ENCODE assay signal across 1 cellular context in the genomic region with DNA sequence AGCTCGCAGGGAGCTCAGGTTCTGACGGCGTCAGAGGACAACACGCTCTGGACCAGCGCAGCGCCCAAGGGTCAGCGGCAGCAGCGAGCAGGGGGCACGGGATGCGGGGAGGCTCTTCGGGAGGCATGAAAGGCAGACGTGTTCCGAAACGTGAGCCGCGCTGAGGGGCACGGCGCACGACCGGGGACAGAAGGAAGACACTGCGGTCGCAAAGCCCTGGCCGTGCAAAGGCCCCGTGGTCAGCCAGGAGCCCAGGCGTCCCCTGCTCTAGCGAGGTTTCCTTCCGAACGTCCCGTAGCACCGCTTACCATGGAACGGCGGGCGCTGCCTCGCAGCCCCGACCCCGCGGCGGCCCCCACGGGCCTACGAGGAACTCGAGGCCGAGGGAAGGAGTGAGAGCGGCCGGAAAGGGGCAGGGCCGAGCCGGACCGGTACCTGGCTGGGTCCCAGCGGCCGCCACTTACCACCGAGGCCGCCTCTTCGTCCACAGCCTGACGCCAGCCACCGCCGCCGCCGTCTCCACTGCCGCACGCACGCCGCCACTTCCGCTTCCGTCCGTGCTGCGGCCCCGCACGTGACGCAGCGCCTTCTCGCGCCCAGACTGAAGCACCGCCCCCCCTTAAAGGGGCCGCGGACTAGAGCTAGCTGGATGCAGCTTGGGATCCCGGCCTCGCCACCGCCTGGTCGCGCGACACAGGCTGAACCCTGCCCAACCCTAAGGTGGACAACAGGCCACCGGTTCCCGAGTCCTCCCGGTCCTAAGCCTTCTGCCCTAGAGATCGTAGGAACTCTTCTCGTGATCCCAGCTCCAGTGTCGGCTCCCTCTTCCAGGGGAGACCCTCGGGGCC.
TF ChIP-seq lines count a peak whose summit lies in the region.

No MANE protein-coding gene starts in this region.

TF ChIP-seq in GM12878, 131 proteins besides CTCF, POLR2A, EP300 and RAD21 (continued from another document and continues in another):
- TF ChIP-seq, protein P1, sequence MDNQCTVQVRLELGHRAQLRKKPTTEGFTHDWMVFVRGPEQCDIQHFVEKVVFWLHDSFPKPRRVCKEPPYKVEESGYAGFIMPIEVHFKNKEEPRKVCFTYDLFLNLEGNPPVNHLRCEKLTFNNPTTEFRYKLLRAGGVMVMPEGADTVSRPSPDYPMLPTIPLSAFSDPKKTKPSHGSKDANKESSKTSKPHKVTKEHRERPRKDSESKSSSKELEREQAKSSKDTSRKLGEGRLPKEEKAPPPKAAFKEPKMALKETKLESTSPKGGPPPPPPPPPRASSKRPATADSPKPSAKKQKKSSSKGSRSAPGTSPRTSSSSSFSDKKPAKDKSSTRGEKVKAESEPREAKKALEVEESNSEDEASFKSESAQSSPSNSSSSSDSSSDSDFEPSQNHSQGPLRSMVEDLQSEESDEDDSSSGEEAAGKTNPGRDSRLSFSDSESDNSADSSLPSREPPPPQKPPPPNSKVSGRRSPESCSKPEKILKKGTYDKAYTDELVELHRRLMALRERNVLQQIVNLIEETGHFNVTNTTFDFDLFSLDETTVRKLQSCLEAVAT (IDR thresholded peaks at IDR 0.05) = no peak
- no peak for TF ChIP-seq NRF1 (conservative IDR thresholded peaks at IDR 0.05; ENCODE audit: low read depth, low read length)
- peak; percentile 57; the same call in 1 of the 2 replicates for TF ChIP-seq STAT1 (conservative IDR thresholded peaks at IDR 0.05)
- peak; percentile 69 for TF ChIP-seq RUNX3 (IDR thresholded peaks at IDR 0.05; ENCODE audit: low read length)
- TF ChIP-seq IKZF1 (conservative IDR thresholded peaks at IDR 0.05) = peak; percentile 87
- peak; percentile 82 for TF ChIP-seq GABPA (IDR thresholded peaks at IDR 0.05; ENCODE audit: low read depth)
- TF ChIP-seq SMAD5 (IDR thresholded peaks at IDR 0.05; ENCODE audit: low read depth) = peak; percentile 86; the same call in 1 of the 2 replicates
- TF ChIP-seq, protein P2, sequence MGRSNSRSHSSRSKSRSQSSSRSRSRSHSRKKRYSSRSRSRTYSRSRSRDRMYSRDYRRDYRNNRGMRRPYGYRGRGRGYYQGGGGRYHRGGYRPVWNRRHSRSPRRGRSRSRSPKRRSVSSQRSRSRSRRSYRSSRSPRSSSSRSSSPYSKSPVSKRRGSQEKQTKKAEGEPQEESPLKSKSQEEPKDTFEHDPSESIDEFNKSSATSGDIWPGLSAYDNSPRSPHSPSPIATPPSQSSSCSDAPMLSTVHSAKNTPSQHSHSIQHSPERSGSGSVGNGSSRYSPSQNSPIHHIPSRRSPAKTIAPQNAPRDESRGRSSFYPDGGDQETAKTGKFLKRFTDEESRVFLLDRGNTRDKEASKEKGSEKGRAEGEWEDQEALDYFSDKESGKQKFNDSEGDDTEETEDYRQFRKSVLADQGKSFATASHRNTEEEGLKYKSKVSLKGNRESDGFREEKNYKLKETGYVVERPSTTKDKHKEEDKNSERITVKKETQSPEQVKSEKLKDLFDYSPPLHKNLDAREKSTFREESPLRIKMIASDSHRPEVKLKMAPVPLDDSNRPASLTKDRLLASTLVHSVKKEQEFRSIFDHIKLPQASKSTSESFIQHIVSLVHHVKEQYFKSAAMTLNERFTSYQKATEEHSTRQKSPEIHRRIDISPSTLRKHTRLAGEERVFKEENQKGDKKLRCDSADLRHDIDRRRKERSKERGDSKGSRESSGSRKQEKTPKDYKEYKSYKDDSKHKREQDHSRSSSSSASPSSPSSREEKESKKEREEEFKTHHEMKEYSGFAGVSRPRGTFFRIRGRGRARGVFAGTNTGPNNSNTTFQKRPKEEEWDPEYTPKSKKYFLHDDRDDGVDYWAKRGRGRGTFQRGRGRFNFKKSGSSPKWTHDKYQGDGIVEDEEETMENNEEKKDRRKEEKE (IDR thresholded peaks at IDR 0.05) = no peak
- TF ChIP-seq TCF7 (IDR thresholded peaks at IDR 0.05; ENCODE audit: borderline replicate concordance) = no peak
- no peak for TF ChIP-seq CHD1 (IDR thresholded peaks at IDR 0.05; ENCODE audit: low read depth, low read length)
- no peak for TF ChIP-seq ASH2L (IDR thresholded peaks at IDR 0.05; ENCODE audit: borderline replicate concordance, low read depth)
- TF ChIP-seq BACH1 (IDR thresholded peaks at IDR 0.05; ENCODE audit: borderline replicate concordance) = peak; percentile 93
- TF ChIP-seq TCF12 (IDR thresholded peaks at IDR 0.05; ENCODE audit: low read depth, low read length) = 0 out of 2 replicates have a peak, but pooled peaks have one; percentile 17
- no peak for TF ChIP-seq NFYA (IDR thresholded peaks at IDR 0.05; ENCODE audit: borderline replicate concordance, low read depth, low read length)
- no peak for TF ChIP-seq BMI1 (IDR thresholded peaks at IDR 0.05; ENCODE audit: borderline replicate concordance)
- no peak for TF ChIP-seq BCL11A (IDR thresholded peaks at IDR 0.05; ENCODE audit: low read depth, low read length)
- no peak for TF ChIP-seq ATF2 (IDR thresholded peaks at IDR 0.05; ENCODE audit: low read length)
- TF ChIP-seq HDAC6 (IDR thresholded peaks at IDR 0.05; ENCODE audit: unreplicated experiment) = no peak
- TF ChIP-seq MYB (IDR thresholded peaks at IDR 0.05; ENCODE audit: borderline replicate concordance, low read depth, low read length) = no peak
- TF ChIP-seq RELA (IDR thresholded peaks at IDR 0.05; ENCODE audit: borderline replicate concordance, partially characterized antibody) = peak; percentile 96
- TF ChIP-seq, protein P3, sequence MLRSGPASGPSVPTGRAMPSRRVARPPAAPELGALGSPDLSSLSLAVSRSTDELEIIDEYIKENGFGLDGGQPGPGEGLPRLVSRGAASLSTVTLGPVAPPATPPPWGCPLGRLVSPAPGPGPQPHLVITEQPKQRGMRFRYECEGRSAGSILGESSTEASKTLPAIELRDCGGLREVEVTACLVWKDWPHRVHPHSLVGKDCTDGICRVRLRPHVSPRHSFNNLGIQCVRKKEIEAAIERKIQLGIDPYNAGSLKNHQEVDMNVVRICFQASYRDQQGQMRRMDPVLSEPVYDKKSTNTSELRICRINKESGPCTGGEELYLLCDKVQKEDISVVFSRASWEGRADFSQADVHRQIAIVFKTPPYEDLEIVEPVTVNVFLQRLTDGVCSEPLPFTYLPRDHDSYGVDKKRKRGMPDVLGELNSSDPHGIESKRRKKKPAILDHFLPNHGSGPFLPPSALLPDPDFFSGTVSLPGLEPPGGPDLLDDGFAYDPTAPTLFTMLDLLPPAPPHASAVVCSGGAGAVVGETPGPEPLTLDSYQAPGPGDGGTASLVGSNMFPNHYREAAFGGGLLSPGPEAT (IDR thresholded peaks at IDR 0.05; ENCODE audit: low read depth) = peak; percentile 70; the same call in 1 of the 2 replicates
- TF ChIP-seq EGR1 (IDR thresholded peaks at IDR 0.05; ENCODE audit: borderline replicate concordance in 1 of 2, low read depth in 2 of 2, low read length in 2 of 2) = peak; percentile 52 to 89; a peak in 2 of 3 replicates
- no peak for TF ChIP-seq JUND (IDR thresholded peaks at IDR 0.05; ENCODE audit: low read depth, low read length)
- peak; percentile 93 for TF ChIP-seq USF2 (IDR thresholded peaks at IDR 0.05; ENCODE audit: borderline replicate concordance, low read depth, low read length)
- peak; percentile 30; the same call in 1 of the 2 replicates for TF ChIP-seq SIN3A (IDR thresholded peaks at IDR 0.05; ENCODE audit: low read depth, low read length)
- no peak for TF ChIP-seq ZNF207 (IDR thresholded peaks at IDR 0.05; ENCODE audit: borderline replicate concordance)
- TF ChIP-seq MTA2 (IDR thresholded peaks at IDR 0.05; ENCODE audit: low read depth) = no peak
- peak; percentile 41; the same call in 1 of the 2 replicates for TF ChIP-seq SMARCA5 (IDR thresholded peaks at IDR 0.05)
- TF ChIP-seq LARP7 (IDR thresholded peaks at IDR 0.05) = peak; percentile 92
- TF ChIP-seq WRNIP1 (IDR thresholded peaks at IDR 0.05; ENCODE audit: borderline replicate concordance, low read depth, low read length) = no peak
- TF ChIP-seq YY1 (IDR thresholded peaks at IDR 0.05; ENCODE audit: low read depth, low read length) = peak; percentile 73
- TF ChIP-seq, protein P4, sequence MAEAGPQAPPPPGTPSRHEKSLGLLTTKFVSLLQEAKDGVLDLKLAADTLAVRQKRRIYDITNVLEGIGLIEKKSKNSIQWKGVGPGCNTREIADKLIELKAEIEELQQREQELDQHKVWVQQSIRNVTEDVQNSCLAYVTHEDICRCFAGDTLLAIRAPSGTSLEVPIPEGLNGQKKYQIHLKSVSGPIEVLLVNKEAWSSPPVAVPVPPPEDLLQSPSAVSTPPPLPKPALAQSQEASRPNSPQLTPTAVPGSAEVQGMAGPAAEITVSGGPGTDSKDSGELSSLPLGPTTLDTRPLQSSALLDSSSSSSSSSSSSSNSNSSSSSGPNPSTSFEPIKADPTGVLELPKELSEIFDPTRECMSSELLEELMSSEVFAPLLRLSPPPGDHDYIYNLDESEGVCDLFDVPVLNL (IDR thresholded peaks at IDR 0.05; ENCODE audit: low read depth, low read length) = peak; percentile 61; the same call in 1 of the 2 replicates
- TF ChIP-seq ATF7 (IDR thresholded peaks at IDR 0.05; ENCODE audit: low read depth) = no peak
- TF ChIP-seq, protein P5, sequence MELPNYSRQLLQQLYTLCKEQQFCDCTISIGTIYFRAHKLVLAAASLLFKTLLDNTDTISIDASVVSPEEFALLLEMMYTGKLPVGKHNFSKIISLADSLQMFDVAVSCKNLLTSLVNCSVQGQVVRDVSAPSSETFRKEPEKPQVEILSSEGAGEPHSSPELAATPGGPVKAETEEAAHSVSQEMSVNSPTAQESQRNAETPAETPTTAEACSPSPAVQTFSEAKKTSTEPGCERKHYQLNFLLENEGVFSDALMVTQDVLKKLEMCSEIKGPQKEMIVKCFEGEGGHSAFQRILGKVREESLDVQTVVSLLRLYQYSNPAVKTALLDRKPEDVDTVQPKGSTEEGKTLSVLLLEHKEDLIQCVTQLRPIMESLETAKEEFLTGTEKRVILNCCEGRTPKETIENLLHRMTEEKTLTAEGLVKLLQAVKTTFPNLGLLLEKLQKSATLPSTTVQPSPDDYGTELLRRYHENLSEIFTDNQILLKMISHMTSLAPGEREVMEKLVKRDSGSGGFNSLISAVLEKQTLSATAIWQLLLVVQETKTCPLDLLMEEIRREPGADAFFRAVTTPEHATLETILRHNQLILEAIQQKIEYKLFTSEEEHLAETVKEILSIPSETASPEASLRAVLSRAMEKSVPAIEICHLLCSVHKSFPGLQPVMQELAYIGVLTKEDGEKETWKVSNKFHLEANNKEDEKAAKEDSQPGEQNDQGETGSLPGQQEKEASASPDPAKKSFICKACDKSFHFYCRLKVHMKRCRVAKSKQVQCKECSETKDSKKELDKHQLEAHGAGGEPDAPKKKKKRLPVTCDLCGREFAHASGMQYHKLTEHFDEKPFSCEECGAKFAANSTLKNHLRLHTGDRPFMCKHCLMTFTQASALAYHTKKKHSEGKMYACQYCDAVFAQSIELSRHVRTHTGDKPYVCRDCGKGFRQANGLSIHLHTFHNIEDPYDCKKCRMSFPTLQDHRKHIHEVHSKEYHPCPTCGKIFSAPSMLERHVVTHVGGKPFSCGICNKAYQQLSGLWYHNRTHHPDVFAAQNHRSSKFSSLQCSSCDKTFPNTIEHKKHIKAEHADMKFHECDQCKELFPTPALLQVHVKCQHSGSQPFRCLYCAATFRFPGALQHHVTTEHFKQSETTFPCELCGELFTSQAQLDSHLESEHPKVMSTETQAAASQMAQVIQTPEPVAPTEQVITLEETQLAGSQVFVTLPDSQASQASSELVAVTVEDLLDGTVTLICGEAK (IDR thresholded peaks at IDR 0.05; ENCODE audit: borderline replicate concordance) = peak; percentile 81
- TF ChIP-seq, protein P6, sequence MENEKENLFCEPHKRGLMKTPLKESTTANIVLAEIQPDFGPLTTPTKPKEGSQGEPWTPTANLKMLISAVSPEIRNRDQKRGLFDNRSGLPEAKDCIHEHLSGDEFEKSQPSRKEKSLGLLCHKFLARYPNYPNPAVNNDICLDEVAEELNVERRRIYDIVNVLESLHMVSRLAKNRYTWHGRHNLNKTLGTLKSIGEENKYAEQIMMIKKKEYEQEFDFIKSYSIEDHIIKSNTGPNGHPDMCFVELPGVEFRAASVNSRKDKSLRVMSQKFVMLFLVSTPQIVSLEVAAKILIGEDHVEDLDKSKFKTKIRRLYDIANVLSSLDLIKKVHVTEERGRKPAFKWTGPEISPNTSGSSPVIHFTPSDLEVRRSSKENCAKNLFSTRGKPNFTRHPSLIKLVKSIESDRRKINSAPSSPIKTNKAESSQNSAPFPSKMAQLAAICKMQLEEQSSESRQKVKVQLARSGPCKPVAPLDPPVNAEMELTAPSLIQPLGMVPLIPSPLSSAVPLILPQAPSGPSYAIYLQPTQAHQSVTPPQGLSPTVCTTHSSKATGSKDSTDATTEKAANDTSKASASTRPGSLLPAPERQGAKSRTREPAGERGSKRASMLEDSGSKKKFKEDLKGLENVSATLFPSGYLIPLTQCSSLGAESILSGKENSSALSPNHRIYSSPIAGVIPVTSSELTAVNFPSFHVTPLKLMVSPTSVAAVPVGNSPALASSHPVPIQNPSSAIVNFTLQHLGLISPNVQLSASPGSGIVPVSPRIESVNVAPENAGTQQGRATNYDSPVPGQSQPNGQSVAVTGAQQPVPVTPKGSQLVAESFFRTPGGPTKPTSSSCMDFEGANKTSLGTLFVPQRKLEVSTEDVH (IDR thresholded peaks at IDR 0.05; ENCODE audit: low read depth, partially characterized antibody) = peak; percentile 54
- TF ChIP-seq PML (IDR thresholded peaks at IDR 0.05; ENCODE audit: low read length) = no peak; the same call in 1 of the 2 replicates
- peak; percentile 76 for TF ChIP-seq KLF5 (IDR thresholded peaks at IDR 0.05; ENCODE audit: partially characterized antibody)
- peak; percentile 87 for TF ChIP-seq RAD51 (IDR thresholded peaks at IDR 0.05)
